Comparison of ENCODE assay signal across 9 cellular contexts in the genomic region with DNA sequence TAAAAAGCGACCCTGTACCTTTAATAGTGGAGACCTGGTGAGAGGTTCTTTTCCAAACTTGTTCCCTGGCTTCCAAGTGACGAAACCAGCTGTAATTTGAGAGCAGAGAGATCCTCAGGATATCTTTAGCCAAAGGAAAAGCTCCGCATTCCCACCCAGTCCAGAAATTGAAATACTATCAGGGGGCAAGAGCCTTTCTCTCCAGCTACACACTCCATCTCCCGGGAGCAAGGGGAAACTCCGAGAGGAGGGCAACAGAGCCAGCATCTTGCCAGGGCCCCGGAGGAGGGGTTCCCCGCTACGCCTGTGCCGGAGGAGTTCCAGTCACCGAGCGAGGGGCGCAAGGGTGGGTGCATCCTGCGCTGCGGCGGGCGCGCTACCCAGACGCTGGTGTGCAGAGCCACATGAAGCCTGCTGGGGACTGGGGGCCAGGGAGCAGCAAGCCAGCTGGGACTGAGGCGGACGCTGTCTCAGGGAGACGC.
DNase-seq lines count a peak whose midpoint lies in the region; TF ChIP-seq lines count a peak whose summit lies in the region.
"Had no signal": no experiment of that assay in that cellular context is flagged by ENCODE, and none has a peak within 500 bp of the region (broad histone marks: within the 10 kb centered on the region; RNA-seq: fewer than 3 reads in every experiment).

A gene (plus strand): TSS at position 148 of the 482 bp plus-strand sequence. CDS start 415 bp downstream, outside the sequence.

- H3K9ac ChIP-seq in HUES48 (ENCODE audit: low read depth, low read length): peak within 1 kb of the TSS; percentile 31; the same call in 1 of the 2 replicates
- H3K9ac ChIP-seq in stomach smooth muscle (ENCODE audit: low read length in 2 of 2): peak within 1 kb of the TSS; percentile 79 to 81

- H3K4me3 ChIP-seq in HUES48 (ENCODE audit: low read depth, low read length) (peak within 1 kb of the TSS; percentile 69), coronary artery (peak within 1 kb of the TSS; percentile 90), stomach smooth muscle (ENCODE audit: low read length in 2 of 2) (peak within 1 kb of the TSS; percentile 94 to 98)

- H3K4me1 ChIP-seq in HUES48 (ENCODE audit: control insufficient read depth, insufficient read depth, low read length): peaks cover 5% of the 10 kb centered on the region; the same call in 1 of the 2 replicates
- no peaks in the 10 kb centered on the region for H3K4me1 ChIP-seq in stomach smooth muscle (ENCODE audit: control insufficient read depth, insufficient read depth, low read length)

- H3K27me3 ChIP-seq in HUES48 (ENCODE audit: control insufficient read depth, insufficient read depth, low read length) (peaks cover 18% of the 10 kb centered on the region), layer of hippocampus (ENCODE audit: control insufficient read depth, insufficient read depth, low read length) (peaks cover 2% of the 10 kb centered on the region), stomach smooth muscle (ENCODE audit: control insufficient read depth in 1 of 2, insufficient read depth in 2 of 2, low read length in 2 of 2) (no peaks in the 10 kb centered on the region)

- H3K27ac ChIP-seq in HUES48 (ENCODE audit: low read depth, low read length) (no peak within 1 kb of the TSS), coronary artery (peak within 1 kb of the TSS; percentile 93 to 97), layer of hippocampus (ENCODE audit: low read depth, low read length) (peak within 1 kb of the TSS; percentile 58), stomach smooth muscle (ENCODE audit: low read length) (peak within 1 kb of the TSS; percentile 81)

- DNase-seq in coronary artery (ENCODE audit: low spot score) (peak; percentile 79), SIG-M5 treated with dmso at 0.1 percent for 504 hours (lab: John Stamatoyannopoulos, UW; ENCODE audit: unreplicated experiment) (no peak)
- no peak for DNase-seq in activated effector memory CD4-positive, alpha-beta T cell treated with anti-CD3 and anti-CD28 coated beads, Interleukin-2, amount 50 U/mL, for 16 hours
- no peak for DNase-seq in activated CD4-positive, CD25-positive, alpha-beta regulatory T cell (lab: John Stamatoyannopoulos, UW)
- DNase-seq in activated CD4-positive, alpha-beta T cell treated with anti-CD3 and anti-CD28 coated beads for 1 hour: no peak
- DNase-seq: NCI-H187 treated with DMSO at 0.1 percent for 48 hours had no signal

- H3K36me3 ChIP-seq in HUES48 (ENCODE audit: control insufficient read depth, insufficient read depth, low read length): no peaks in the 10 kb centered on the region
- no peaks in the 10 kb centered on the region for H3K36me3 ChIP-seq in stomach smooth muscle (ENCODE audit: control insufficient read depth in 2 of 2, insufficient read depth in 2 of 2, low read length in 2 of 2)

- no peak for TF ChIP-seq CTCF in coronary artery (IDR thresholded peaks at IDR 0.05)

- H3K9me3 ChIP-seq in HUES48 (ENCODE audit: control insufficient read depth, insufficient read depth, low read length): no peaks in the 10 kb centered on the region
- H3K9me3 ChIP-seq in stomach smooth muscle (ENCODE audit: control insufficient read depth in 2 of 2, low read length in 2 of 2): no peaks in the 10 kb centered on the region
